18 cellular contexts compared by ENCODE assay signal in genomic region chr16:56262879-56263245, GRCh38.
A peak's percentile ranks its signal among the peaks of the same experiment; 100 is the strongest.
DNase-seq lines count a peak whose midpoint lies in the region; ATAC-seq, FAIRE-seq and TF ChIP-seq lines count a peak whose summit lies in the region.
"Had no signal": no experiment of that assay in that cellular context is flagged by ENCODE, and none has a peak within 500 bp of the region (broad histone marks: within the 10 kb centered on the region; RNA-seq: fewer than 3 reads in every experiment).

No MANE protein-coding gene starts in this region.

- intact Hi-C loops in spleen (cut with DNase I; ENCODE audit: low total_unique reads) (no loop called here), left colon (cut with DNase I, micrococcal nuclease) (no loop called here), A673 (cut with micrococcal nuclease; ENCODE audit: unreplicated experiment) (no loop called here)

- TF ChIP-seq CTCF in VCaP (conservative IDR thresholded peaks at IDR 0.05): no peak
- no peak for TF ChIP-seq CTCF in spleen (IDR thresholded peaks at IDR 0.05 in 8 of 11, conservative IDR thresholded peaks at IDR 0.05 in 3 of 11)
- no peak for TF ChIP-seq CTCF in A673 (conservative IDR thresholded peaks at IDR 0.05; ENCODE audit: low read depth, low read length)

- H3K4me1 ChIP-seq in CD8-positive, alpha-beta memory T cell (ENCODE audit: insufficient read depth, low read length): peaks cover 45% of the 10 kb centered on the region
- H3K4me1 ChIP-seq in spleen (peaks cover 0 to 25% (median 9%) of the 10 kb centered on the region in 6 donors), A673 (ENCODE audit: insufficient read depth, low read length, poor library complexity, severe bottlenecking) (no peaks in the 10 kb centered on the region)
- H3K4me1 ChIP-seq: colonic mucosa had no signal

- peak overlapping the region in 6 of 7 donors; percentile 14 to 89 (median 70) for H3K4me3 Mint-ChIP-seq in CD8-positive, alpha-beta memory T cell
- H3K4me3 Mint-ChIP-seq: activated CD4-positive, alpha-beta T cell treated with anti-CD3 and anti-CD28 coated beads for 36 hours had no signal

- H3K27ac Mint-ChIP-seq in CD8-positive, alpha-beta memory T cell: peak overlapping the region; percentile 82 to 96 (median 93)
- H3K27ac Mint-ChIP-seq: activated CD4-positive, alpha-beta T cell treated with anti-CD3 and anti-CD28 coated beads for 36 hours had no signal

- CTCF ChIA-PET in CD8-positive, alpha-beta memory T cell (lab: Charles Lee): interaction anchor here (1.1 to 3.1 kb wide), 7 partner anchors 14 to 141 kb away, joined by 3 to 12 read pairs (median 5); partner anchors contain the start of gene GNAO1
- CTCF ChIA-PET in A673 (lab: Charles Lee): no interaction called here

- BruUV-seq in A673 (replicated peaks; lab: Mats Ljungman, UMichigan): no TSS peak

- H3K36me3 ChIP-seq in CD8-positive, alpha-beta memory T cell (ENCODE audit: insufficient read depth, low read length): no peaks in the 10 kb centered on the region
- H3K36me3 ChIP-seq in spleen (no peaks in the 10 kb centered on the region), A673 (ENCODE audit: insufficient read depth, low read length, poor library complexity, severe bottlenecking) (no peaks in the 10 kb centered on the region)
- H3K36me3 ChIP-seq: colonic mucosa had no signal

- no peak for TF ChIP-seq POLR2A in spleen (IDR thresholded peaks at IDR 0.05)

- peaks cover 0 to 3% (median 3%) of the 10 kb centered on the region in 3 donors for H3K36me3 Mint-ChIP-seq in CD8-positive, alpha-beta memory T cell

- H3K27ac ChIP-seq in CD8-positive, alpha-beta memory T cell (ENCODE audit: low read depth, low read length): peak overlapping the region; percentile 70
- H3K27ac ChIP-seq in VCaP: 0 out of 2 replicates have a peak overlapping the region, but pooled peaks have one; percentile 14
- H3K27ac ChIP-seq in spleen: peak overlapping the region; percentile 26 to 91 (median 74)
- no peak overlapping the region for H3K27ac ChIP-seq in A673 (ENCODE audit: low read depth, low read length, poor library complexity, severe bottlenecking)

- ATAC-seq in GM21423 (IDR thresholded peaks at IDR 0.05; ENCODE audit: unreplicated experiment) (no peak), left colon (no peak)
- ATAC-seq: Right ventricle myocardium inferior had no signal

- FAIRE-seq in islet of Langerhans (lab: Jason Lieb, UNC): peak; percentile 47

- DNase-seq in CD8-positive, alpha-beta memory T cell: no peak
- no peak for DNase-seq in spleen
- no peak for DNase-seq in left colon
- DNase-seq in A673 (ENCODE audit: low spot score): no peak
- DNase-seq: activated CD4-positive, alpha-beta T cell treated with anti-CD3 and anti-CD28 coated beads for 36 hours; anterior cingulate cortex; BE2C; colonic mucosa; erythroblast; Kasumi-1; kidney glomerular epithelial cell; NCI-H1436 treated with DMSO at 0.1 percent for 48 hours; NCI-H226; stimulated activated naive CD8-positive, alpha-beta T cell treated with anti-CD3 and anti-CD28 coated beads, Interleukin-15, amount 100 ng/mL, for 72 hours had no signal

- H3K4me1 Mint-ChIP-seq in CD8-positive, alpha-beta memory T cell: peaks cover 52 to 78% (median 75%) of the 10 kb centered on the region in 3 donors

- no peaks in the 10 kb centered on the region for H3K9me3 Mint-ChIP-seq in CD8-positive, alpha-beta memory T cell
- H3K9me3 Mint-ChIP-seq: stimulated activated naive CD8-positive, alpha-beta T cell treated with anti-CD3 and anti-CD28 coated beads, Interleukin-15, amount 100 ng/mL, for 72 hours had no signal

- H3K9me3 ChIP-seq in CD8-positive, alpha-beta memory T cell (ENCODE audit: low read length): no peaks in the 10 kb centered on the region
- H3K9me3 ChIP-seq in spleen (no peaks in the 10 kb centered on the region), A673 (ENCODE audit: low read depth, low read length, poor library complexity, severe bottlenecking) (no peaks in the 10 kb centered on the region)
- H3K9me3 ChIP-seq: BE2C, colonic mucosa had no signal

- peak overlapping the region; percentile 47 for H3K4me3 ChIP-seq in CD8-positive, alpha-beta memory T cell (ENCODE audit: low read length)
- H3K4me3 ChIP-seq in spleen (no peak overlapping the region), A673 (ENCODE audit: low read depth, low read length, poor library complexity, severe bottlenecking) (no peak overlapping the region)
- H3K4me3 ChIP-seq: colonic mucosa had no signal

- WGBS in spleen, 5 donors: 79 to 92% (median 81%) methylated on average over 4 of the region's 4 CpGs

- POLR2A ChIA-PET in CD8-positive, alpha-beta memory T cell (lab: Charles Lee): interaction anchor here (1.2 kb wide), 1 partner anchor 15 kb away, joined by 7 read pairs; no protein-coding TSS in a partner anchor
- POLR2A ChIA-PET in A673 (lab: Charles Lee; ENCODE audit: low non-redundant PET): no interaction called here

- H3K27me3 Mint-ChIP-seq in CD8-positive, alpha-beta memory T cell: no peaks in the 10 kb centered on the region
- H3K27me3 Mint-ChIP-seq: activated CD4-positive, alpha-beta T cell treated with anti-CD3 and anti-CD28 coated beads for 36 hours had no signal

- no peaks in the 10 kb centered on the region for H3K27me3 ChIP-seq in CD8-positive, alpha-beta memory T cell (ENCODE audit: insufficient read depth, low read length, poor library complexity, severe bottlenecking)
- H3K27me3 ChIP-seq in spleen (replicated peaks in 1 of 7) (no peaks in the 10 kb centered on the region), A673 (replicated peaks; ENCODE audit: insufficient read depth, low read depth, low read length, poor library complexity) (no peaks in the 10 kb centered on the region)
- H3K27me3 ChIP-seq: BE2C, colonic mucosa had no signal
